ENCODE assay signal across 8 cellular contexts in genomic region chr4:1291091-1291490, GRCh38. TPM values are rescaled to one million over a fixed set of nuclear protein-coding genes. Genes with fewer than 3 reads are reported as not detected.
A peak's percentile ranks its signal among the peaks of the same experiment; 100 is the strongest.
DNase-seq lines count a peak whose midpoint lies in the region; ATAC-seq, FAIRE-seq and TF ChIP-seq lines count a peak whose summit lies in the region.

No MANE protein-coding gene starts in this region.

- peaks cover 61% of the 10 kb centered on the region for H3K79me2 ChIP-seq in HCT116 (ENCODE audit: insufficient read depth, low read length)
- H3K79me2 ChIP-seq in K562 (ENCODE audit: control insufficient read depth, insufficient read depth, low read length): peaks cover 64% of the 10 kb centered on the region

- 16% methylated on average over 9 of the region's 9 CpGs for WGBS in K562 (ENCODE audit: insufficient coverage, low coverage, missing lambda C conversion rate)
- WGBS in mesodermal cell (ENCODE audit: insufficient coverage in 2 of 2), 2 experiments: 84 to 91% methylated on average over 9 of the region's 9 CpGs

- TF ChIP-seq RAD21 in HCT116 (IDR thresholded peaks at IDR 0.05; ENCODE audit: low read depth) (no peak), K562 (CRISPR knock-in tag; conservative IDR thresholded peaks at IDR 0.05 in 1 of 2, IDR thresholded peaks at IDR 0.05 in 1 of 2) (no peak)

- ATAC-seq in HCT116 (no peak), K562 (no peak), HG03521 (IDR thresholded peaks at IDR 0.05; ENCODE audit: unreplicated experiment) (no peak)

- H3K9me3 ChIP-seq in HCT116 (ENCODE audit: control insufficient read depth in 1 of 2, insufficient read depth in 1 of 2, low read depth in 1 of 2, low read length in 2 of 2) (peaks cover 0 to 3% of the 10 kb centered on the region in 2 experiments; a peak in 2 of 4 replicates), K562 (replicated peaks; ENCODE audit: control insufficient read depth, insufficient read depth, low read depth, low read length) (0 out of 2 replicates have a peak, but pooled peaks cover 2% of the 10 kb centered on the region), mesodermal cell (ENCODE audit: control insufficient read depth, low read length) (peaks cover 13% of the 10 kb centered on the region)

- H3K27ac ChIP-seq in 22Rv1 (peak overlapping the region; percentile 78), HCT116 (ENCODE audit: low read depth, low read length) (no peak overlapping the region), K562 (ENCODE audit: extremely low read depth, low read depth, low read length) (peak overlapping the region; percentile 88), mesodermal cell (ENCODE audit: low read depth, low read length, severe bottlenecking) (no peak overlapping the region)

- no TSS peak for BruUV-seq in HCT116 (replicated peaks; lab: Mats Ljungman, UMichigan)
- BruUV-seq in K562 (replicated peaks; lab: Mats Ljungman, UMichigan): no TSS peak

- H3K36me3 ChIP-seq in HCT116 (ENCODE audit: control insufficient read depth in 1 of 2, insufficient read depth in 2 of 2, low read length in 2 of 2) (peaks cover 0 to 3% of the 10 kb centered on the region in 2 experiments; a peak in 1 of 4 replicates), K562 (ENCODE audit: control insufficient read depth, insufficient read depth, low read length) (peaks cover 40% of the 10 kb centered on the region; the same call in 2 of the 3 replicates), mesodermal cell (ENCODE audit: control insufficient read depth, insufficient read depth, low read length) (peaks cover 8% of the 10 kb centered on the region)

- no peaks in the 10 kb centered on the region for H3K9me1 ChIP-seq in K562 (ENCODE audit: control insufficient read depth, insufficient read depth, low read length)

- in situ Hi-C loops in K562 (cut with MboI): no loop called here

- H3K9me2 ChIP-seq in HCT116 (ENCODE audit: insufficient read depth): no peaks in the 10 kb centered on the region

- H4K20me1 ChIP-seq in HCT116 (ENCODE audit: insufficient read depth): no peaks in the 10 kb centered on the region
- peaks cover 37% of the 10 kb centered on the region for H4K20me1 ChIP-seq in K562 (replicated peaks; ENCODE audit: control insufficient read depth, insufficient read depth, low read length)

- TF ChIP-seq CTCF in 22Rv1 (IDR thresholded peaks at IDR 0.05) (no peak), HCT116 (IDR thresholded peaks at IDR 0.05 in 2 of 3, conservative IDR thresholded peaks at IDR 0.05 in 1 of 3; ENCODE audit: borderline replicate concordance in 1 of 3, insufficient read depth in 1 of 3, low read depth in 2 of 3, low read length in 2 of 3) (no peak), K562 (IDR thresholded peaks at IDR 0.05 in 2 of 3, conservative IDR thresholded peaks at IDR 0.05 in 1 of 3; ENCODE audit: insufficient read depth in 2 of 3, low read depth in 1 of 3, low read length in 3 of 3) (no peak)

- TF ChIP-seq EP300 in K562 (IDR thresholded peaks at IDR 0.05; ENCODE audit: low read length): no peak

- RAD21 ChIA-PET in HCT116 (lab: Charles Lee; ENCODE audit: low non-redundant PET in 1 of 2, low total read pairs in 2 of 2, uncharacterized antibody in 2 of 2, unreplicated experiment in 2 of 2): no interaction called here

- H2AFZ ChIP-seq in HCT116 (ENCODE audit: low read depth, low read length, poor library complexity, severe bottlenecking): no peak overlapping the region
- no peak overlapping the region for H2AFZ ChIP-seq in K562 (ENCODE audit: low read depth, low read length)

- no peak for FAIRE-seq in K562 (lab: Jason Lieb, UNC)

- H3K4me2 ChIP-seq in HCT116 (ENCODE audit: low read length) (peak overlapping the region; percentile 99), K562 (ENCODE audit: insufficient read depth, low read length) (peak overlapping the region; percentile 99)

- intact Hi-C loops in HCT116 (cut with micrococcal nuclease): no loop called here
- intact Hi-C loops in K562 (cut with micrococcal nuclease): no loop called here

- H3K9ac ChIP-seq in HCT116 (ENCODE audit: low read length): peak overlapping the region; percentile 97
- H3K9ac ChIP-seq in K562 (ENCODE audit: insufficient read depth in 1 of 2, low read depth in 2 of 2, low read length in 2 of 2): peak overlapping the region; percentile 92 to 99

- H3K27me3 ChIP-seq in HCT116 (ENCODE audit: insufficient read depth, low read length) (no peaks in the 10 kb centered on the region), K562 (ENCODE audit: control insufficient read depth in 2 of 2, insufficient read depth in 2 of 2, low read length in 2 of 2) (no peaks in the 10 kb centered on the region)

- peaks cover 14 to 29% of the 10 kb centered on the region in 2 experiments for H3K4me1 ChIP-seq in HCT116 (ENCODE audit: control insufficient read depth in 1 of 2, insufficient read depth in 2 of 2, low read length in 2 of 2)
- H3K4me1 ChIP-seq in K562 (replicated peaks in 1 of 2; ENCODE audit: control insufficient read depth in 2 of 2, insufficient read depth in 2 of 2, low read length in 2 of 2): peaks cover 11 to 40% of the 10 kb centered on the region in 2 experiments; a peak in 4 of 5 replicates
- H3K4me1 ChIP-seq in mesodermal cell (ENCODE audit: control insufficient read depth, insufficient read depth, low read length, poor library complexity, severe bottlenecking): peaks cover 21% of the 10 kb centered on the region

- DNase-seq in HCT116 (ENCODE audit: low read depth, low spot score): no peak
- DNase-seq in K562 (ENCODE audit: extremely low read depth in 1 of 4, low spot score in 3 of 4): peak in 1 of 4 experiments; percentile 17
- DNase-seq in DMS53 treated with DMSO at 0.1 percent for 48 hours (lab: John Stamatoyannopoulos, UW; ENCODE audit: unreplicated experiment): no peak
- DNase-seq in LoVo (ENCODE audit: low spot score): no peak
- DNase-seq in RKO (ENCODE audit: low spot score): no peak

- POLR2A ChIA-PET in HCT116 (lab: Charles Lee): no interaction called here
- POLR2A ChIA-PET in K562 (lab: Yijun Ruan, JAX): interaction anchor here (0.7 to 2.4 kb wide), 6 partner anchors 9 to 175 kb away, joined by 3 to 30 read pairs (median 6); no protein-coding TSS in a partner anchor

- peak overlapping the region; percentile 63 to 100 for H3K4me3 ChIP-seq in HCT116 (replicated peaks in 1 of 2; ENCODE audit: low read depth in 1 of 2, low read length in 2 of 2)
- peak overlapping the region; percentile 95 for H3K4me3 ChIP-seq in K562
- H3K4me3 ChIP-seq in mesodermal cell (ENCODE audit: extremely low read depth, insufficient read depth, low read length, poor library complexity, severe bottlenecking): peak overlapping the region; percentile 90

- CTCF ChIA-PET in HCT116 (lab: Charles Lee) (no interaction called here), K562 (lab: Yijun Ruan, JAX; ENCODE audit: low intra/inter-chr PET ratio) (no interaction called here)

- TF ChIP-seq POLR2A in HCT116 (IDR thresholded peaks at IDR 0.05; ENCODE audit: borderline replicate concordance, extremely low read depth, insufficient read depth, insufficient read length): no peak
- TF ChIP-seq POLR2A in K562 (conservative IDR thresholded peaks at IDR 0.05): no peak

RNA-seq across cellular contexts. Expression of gene MAEA, which starts 1.4 kb away (rescaled TPM):
- total RNA-seq in HCT116 (2021; ENCODE audit: unreplicated experiment) (88.3 TPM), K562 (2014; rRNA removed) (63.2 and 104 TPM in 2 replicates), K562 (2014; rRNA removed; fragmentation: Illumina TruSeq; extraction: Trizol) (18.7 and 20.5 TPM in 2 replicates), K562 (2015; rRNA removed; fragmentation: Illumina TruSeq; extraction: Trizol) (45.0 and 48.7 TPM in 2 replicates), K562 (2021) (84.4 and 86.5 TPM in 2 replicates)
- 66.7 and 73.2 TPM in 2 replicates for polyA plus RNA-seq in HCT116 (2012)
- 97.9 and 170 TPM in 2 replicates for total RNA-seq in K562 (2011; cell fraction: chromatin; rRNA removed; ENCODE audit: low replicate concordance)
- 114 and 125 TPM in 2 replicates for total RNA-seq in K562 (2011; cell fraction: nucleolus; rRNA removed)
- total RNA-seq in K562 (2011; cell fraction: nucleoplasm; rRNA removed): 91.9 and 96.7 TPM in 2 replicates
- polyA plus RNA-seq in K562 (2011; rRNA removed) (59.3 and 60.8 TPM in 2 replicates), K562 (2014; fragmentation: Illumina TruSeq; extraction: Trizol) (34.3 and 57.0 TPM in 2 replicates), K562 (2014; fragmentation: Nextera tagmentation; extraction: Ambion mirVana) (1 to 10 TPM; 2.1 to 4.7 TPM), K562 (2014; rRNA removed) (72.5 and 74.7 TPM in 2 replicates)
- 74.2 and 137 TPM in 2 replicates for polyA plus RNA-seq in K562 (2011; cell fraction: cytosol; rRNA removed)
- 133 and 220 TPM in 2 replicates for polyA plus RNA-seq in K562 (2011; cell fraction: nucleus; rRNA removed)
- polyA plus RNA-seq in K562 (2012): 70.1 and 73.0 TPM in 2 replicates
- 25.7 and 39.9 TPM in 2 replicates for polyA minus RNA-seq in K562 (2011; rRNA and poly(A)+ RNA removed)
- polyA minus RNA-seq in K562 (2011; cell fraction: cytosol; rRNA and poly(A)+ RNA removed): 62.0 and 64.6 TPM in 2 replicates
- polyA minus RNA-seq in K562 (2011; cell fraction: nucleus; rRNA and poly(A)+ RNA removed): 51.3 and 58.3 TPM in 2 replicates
- polyA plus RNA-seq in mesodermal cell (2013, experiment 1 of 2): 60.2 TPM
- polyA plus RNA-seq in mesodermal cell (2013, experiment 2 of 2): 56.9 TPM

RNA-seq across cellular contexts. Expression of gene CTBP1, which starts 42.2 kb away (rescaled TPM):
- total RNA-seq in HCT116 (2021; ENCODE audit: unreplicated experiment) (175 TPM), K562 (2014; rRNA removed) (162 and 230 TPM in 2 replicates), K562 (2014; rRNA removed; fragmentation: Illumina TruSeq; extraction: Trizol) (27.2 and 30.4 TPM in 2 replicates), K562 (2015; rRNA removed; fragmentation: Illumina TruSeq; extraction: Trizol) (67.9 and 70.4 TPM in 2 replicates), K562 (2021) (134 and 148 TPM in 2 replicates)
- polyA plus RNA-seq in HCT116 (2012): 225 and 299 TPM in 2 replicates
- 63.5 and 142 TPM in 2 replicates for total RNA-seq in K562 (2011; cell fraction: chromatin; rRNA removed; ENCODE audit: low replicate concordance)
- total RNA-seq in K562 (2011; cell fraction: nucleolus; rRNA removed): 94.5 and 102 TPM in 2 replicates
- 48.0 and 62.1 TPM in 2 replicates for total RNA-seq in K562 (2011; cell fraction: nucleoplasm; rRNA removed)
- polyA plus RNA-seq in K562 (2011; rRNA removed) (68.2 and 72.3 TPM in 2 replicates), K562 (2014; fragmentation: Illumina TruSeq; extraction: Trizol) (64.0 and 116 TPM in 2 replicates), K562 (2014; fragmentation: Nextera tagmentation; extraction: Ambion mirVana) (10 to 100 TPM; 14.5 to 20.0 TPM), K562 (2014; rRNA removed) (111 and 118 TPM in 2 replicates)
- polyA plus RNA-seq in K562 (2011; cell fraction: cytosol; rRNA removed): 113 and 437 TPM in 2 replicates
- polyA plus RNA-seq in K562 (2011; cell fraction: nucleus; rRNA removed): 168 and 330 TPM in 2 replicates
- 113 and 126 TPM in 2 replicates for polyA plus RNA-seq in K562 (2012)
- polyA minus RNA-seq in K562 (2011; rRNA and poly(A)+ RNA removed): 33.8 and 54.2 TPM in 2 replicates
- polyA minus RNA-seq in K562 (2011; cell fraction: cytosol; rRNA and poly(A)+ RNA removed): 135 and 154 TPM in 2 replicates
- polyA minus RNA-seq in K562 (2011; cell fraction: nucleus; rRNA and poly(A)+ RNA removed): 39.7 and 56.8 TPM in 2 replicates
- 121 TPM for polyA plus RNA-seq in mesodermal cell (2013, experiment 1 of 2)
- 106 TPM for polyA plus RNA-seq in mesodermal cell (2013, experiment 2 of 2)

RNA-seq across cellular contexts. Expression of gene UVSSA, which starts 55.9 kb away (rescaled TPM):
- 30.5 TPM for total RNA-seq in HCT116 (2021; ENCODE audit: unreplicated experiment)
- polyA plus RNA-seq in HCT116 (2012): 12.1 and 15.2 TPM in 2 replicates
- 74.2 and 130 TPM in 2 replicates for total RNA-seq in K562 (2011; cell fraction: chromatin; rRNA removed; ENCODE audit: low replicate concordance)
- 56.7 and 60.5 TPM in 2 replicates for total RNA-seq in K562 (2011; cell fraction: nucleolus; rRNA removed)
- 48.0 and 51.4 TPM in 2 replicates for total RNA-seq in K562 (2011; cell fraction: nucleoplasm; rRNA removed)
- 4.5 and 5.4 TPM in 2 replicates for total RNA-seq in K562 (2014; rRNA removed)
- total RNA-seq in K562 (2014; rRNA removed; fragmentation: Illumina TruSeq; extraction: Trizol): 1.5 TPM in 2 replicates
- 2.6 and 2.9 TPM in 2 replicates for total RNA-seq in K562 (2015; rRNA removed; fragmentation: Illumina TruSeq; extraction: Trizol)
- total RNA-seq in K562 (2021): 12.4 and 14.6 TPM in 2 replicates
- 3.5 and 7.2 TPM in 2 replicates for polyA plus RNA-seq in K562 (2011; rRNA removed)
- polyA plus RNA-seq in K562 (2011; cell fraction: cytosol; rRNA removed): 3.2 and 3.4 TPM in 2 replicates
- 46.4 and 58.8 TPM in 2 replicates for polyA plus RNA-seq in K562 (2011; cell fraction: nucleus; rRNA removed)
- polyA plus RNA-seq in K562 (2012): 5.4 and 8.3 TPM in 2 replicates
- polyA plus RNA-seq in K562 (2014; fragmentation: Illumina TruSeq; extraction: Trizol): 3.3 and 4.7 TPM in 2 replicates
- under 1 TPM; 0.21 to 0.27 TPM for polyA plus RNA-seq in K562 (2014; fragmentation: Nextera tagmentation; extraction: Ambion mirVana)
- polyA plus RNA-seq in K562 (2014; rRNA removed): 5.8 and 9.2 TPM in 2 replicates
- polyA minus RNA-seq in K562 (2011; rRNA and poly(A)+ RNA removed): 2.9 and 3.6 TPM in 2 replicates
- 3.3 TPM in 2 replicates for polyA minus RNA-seq in K562 (2011; cell fraction: cytosol; rRNA and poly(A)+ RNA removed)
- polyA minus RNA-seq in K562 (2011; cell fraction: nucleus; rRNA and poly(A)+ RNA removed): 12.8 and 18.4 TPM in 2 replicates
- polyA plus RNA-seq in mesodermal cell (2013, experiment 1 of 2): 11.6 TPM
- polyA plus RNA-seq in mesodermal cell (2013, experiment 2 of 2): 10.5 TPM

Comparison
In these comparisons a context has a peak if more than half of its experiments do, and no peak if none do; other contexts are left out.
1. H3K27ac ChIP-seq: peak in 22Rv1 (single experiment) and K562 (single experiment); none in HCT116 (single experiment) and mesodermal cell (single experiment).
2. Peak in every context shown above with its lines, with median percentiles within 50 percentile points of each other: H3K4me3 ChIP-seq.